34 cellular contexts compared by ENCODE assay signal in genomic region chr20:11356061-11356460, GRCh38.
"Had no signal": no experiment of that assay in that cellular context is flagged by ENCODE, and none has a peak within 500 bp of the region (broad histone marks: within the 10 kb centered on the region; RNA-seq: fewer than 3 reads in every experiment).

No MANE protein-coding gene starts in this region.

- DNase-seq: activated effector memory CD4-positive, alpha-beta T cell treated with anti-CD3 and anti-CD28 coated beads, Interleukin-2, amount 50 U/mL, for 16 hours; activated effector memory CD4-positive, alpha-beta T cell treated with Interleukin-2 at 50 U/mL for 16 hours; activated gamma-delta T cell; activated gamma-delta T cell treated with Interleukin-2 at 50 U/mL for 16 hours; activated naive CD4-positive, alpha-beta T cell; activated naive CD4-positive, alpha-beta T cell treated with anti-CD3 and anti-CD28 coated beads for 36 hours; activated naive CD4-positive, alpha-beta T cell treated with anti-CD3 and anti-CD28 coated beads, Interleukin-2, amount 10 ng/mL, durations not matched to agents 7 days and 5 days; activated naive CD4-positive, alpha-beta T cell treated with anti-CD3 and anti-CD28 coated beads, Interleukin-2, amount 50 U/mL, for 16 hours; activated naive CD4-positive, alpha-beta T cell treated with Interleukin-2 at 50 U/mL for 16 hours; activated naive CD8-positive, alpha-beta T cell treated with anti-CD3 and anti-CD28 coated beads for 36 hours; activated naive CD8-positive, alpha-beta T cell treated with anti-CD3 and anti-CD28 coated beads, Interleukin-2, amount 10 ng/mL, durations not matched to agents 7 days and 5 days; activated naive CD8-positive, alpha-beta T cell treated with anti-CD3 and anti-CD28 coated beads, Interleukin-2, amount 50 U/mL, for 24 hours; activated T-cell treated with anti-CD3 and anti-CD28 coated beads, Interleukin-2, amount 50 U/mL, for 1 hour; activated T-cell treated with anti-CD3 and anti-CD28 coated beads, Interleukin-2, amount 50 U/mL, for 24 hours; activated T-cell treated with anti-CD3 and anti-CD28 coated beads, Interleukin-2, amount 50 U/mL, for 4 hours; activated T-cell treated with anti-CD3 and anti-CD28 coated beads, Interleukin-2, amount 50 U/mL, for 48 hours; activated T-cell treated with anti-CD3 and anti-CD28 coated beads, Interleukin-2, amount 50 U/mL, for 72 hours; adrenal gland; amniotic stem cell; amygdala; anterior cingulate cortex; aorta; body of pancreas; brain microvascular endothelial cell; caudate nucleus; central memory CD4-positive, alpha-beta T cell; cerebellar nuclear complex had no signal

- ATAC-seq: activated naive CD4-positive, alpha-beta T cell treated with anti-CD3 and anti-CD28 coated beads, Interleukin-2, amount 50 U/mL, for 72 hours; activated naive CD8-positive, alpha-beta T cell treated with anti-CD3 and anti-CD28 coated beads, Interleukin-2, amount 50 U/mL, for 24 hours; activated T-cell treated with anti-CD3 and anti-CD28 coated beads, Interleukin-2, amount 50 U/mL, for 4 hours; activated T-cell treated with anti-CD3 and anti-CD28 coated beads, Interleukin-2, amount 50 U/mL, for 72 hours; activated T-helper 17 cell treated with anti-CD3 and anti-CD28 coated beads, Interleukin-2, amount 50 U/mL, for 72 hours; body of pancreas had no signal

- H3K36me3 ChIP-seq: adrenal gland, ascending aorta, brain microvascular endothelial cell, breast epithelium, cardiac muscle cell had no signal

- H3K27me3 ChIP-seq: adrenal gland, ascending aorta, body of pancreas, brain microvascular endothelial cell, breast epithelium, cardiac muscle cell had no signal

- H3K27ac ChIP-seq: adrenal gland, ascending aorta, body of pancreas, brain microvascular endothelial cell, breast epithelium, cardiac muscle cell had no signal

- H3K9me3 ChIP-seq: adrenal gland, ascending aorta, body of pancreas, breast epithelium had no signal

- H3K4me1 ChIP-seq: adrenal gland, ascending aorta, body of pancreas, breast epithelium had no signal

- FAIRE-seq: astrocyte, bronchial epithelial cell had no signal

- H3K4me3 ChIP-seq: adrenal gland, ascending aorta, body of pancreas, breast epithelium, cardiac muscle cell had no signal
